ENCODE assay signal across 1 cellular context in genomic region chr11:353315-353857, GRCh38.
TF ChIP-seq lines count a peak whose summit lies in the region.

No MANE protein-coding gene starts in this region.

TF ChIP-seq in HepG2, 621 proteins besides CTCF, POLR2A, EP300 and RAD21 (continued from another document and continues in another):
- TF ChIP-seq KIAA2018 (CRISPR knock-in tag; IDR thresholded peaks at IDR 0.05; ENCODE audit: borderline replicate concordance) (no peak), ZBED4 (CRISPR knock-in tag; IDR thresholded peaks at IDR 0.05; ENCODE audit: borderline replicate concordance) (peak; percentile 57), ZNF7 (CRISPR knock-in tag; IDR thresholded peaks at IDR 0.05) (no peak), ZNF652 (CRISPR knock-in tag; IDR thresholded peaks at IDR 0.05; ENCODE audit: borderline replicate concordance, low read depth) (peak; percentile 47; the same call in 1 of the 2 replicates), CSRNP2 (CRISPR knock-in tag; conservative IDR thresholded peaks at IDR 0.05; ENCODE audit: low read depth) (no peak), CC2D1A (CRISPR knock-in tag; IDR thresholded peaks at IDR 0.05) (no peak), ZNF34 (CRISPR knock-in tag; IDR thresholded peaks at IDR 0.05; ENCODE audit: borderline replicate concordance) (no peak), ZNF329 (CRISPR knock-in tag; IDR thresholded peaks at IDR 0.05; ENCODE audit: low read depth) (no peak), ATF6 (CRISPR knock-in tag; conservative IDR thresholded peaks at IDR 0.05) (no peak), GATAD2A (CRISPR knock-in tag; IDR thresholded peaks at IDR 0.05) (peak; percentile 83), SRSF1 (optimal IDR thresholded peaks at IDR 0.05; ENCODE audit: low read depth, low read length) (no peak), RNF219 (CRISPR knock-in tag; IDR thresholded peaks at IDR 0.05) (no peak), ZNF576 (CRISPR knock-in tag; IDR thresholded peaks at IDR 0.05) (no peak), ZNF720 (CRISPR knock-in tag; IDR thresholded peaks at IDR 0.05) (no peak), FOXM1 (CRISPR knock-in tag; IDR thresholded peaks at IDR 0.05) (no peak), ZNF687 (CRISPR knock-in tag; IDR thresholded peaks at IDR 0.05) (peak; percentile 94), CEBPB (IDR thresholded peaks at IDR 0.05; ENCODE audit: borderline replicate concordance, low read depth, low read length) (no peak), ZNF704 (CRISPR knock-in tag; IDR thresholded peaks at IDR 0.05; ENCODE audit: borderline replicate concordance) (no peak), ZZZ3 (CRISPR knock-in tag; IDR thresholded peaks at IDR 0.05; ENCODE audit: borderline replicate concordance) (no peak), SP4 (CRISPR knock-in tag; IDR thresholded peaks at IDR 0.05) (peak; percentile 60), AHR (CRISPR knock-in tag; IDR thresholded peaks at IDR 0.05) (0 out of 2 replicates have a peak, but pooled peaks have one; percentile 60), TRIM24 (CRISPR knock-in tag; IDR thresholded peaks at IDR 0.05) (no peak), MTA1 (CRISPR knock-in tag; IDR thresholded peaks at IDR 0.05; ENCODE audit: borderline replicate concordance) (0 out of 2 replicates have a peak, but pooled peaks have one; percentile 27), ZNF296 (CRISPR knock-in tag; conservative IDR thresholded peaks at IDR 0.05) (no peak), RARG (CRISPR knock-in tag; IDR thresholded peaks at IDR 0.05; ENCODE audit: low read depth) (no peak), SMYD3 (CRISPR knock-in tag; IDR thresholded peaks at IDR 0.05) (no peak), ZNF558 (CRISPR knock-in tag; IDR thresholded peaks at IDR 0.05; ENCODE audit: borderline replicate concordance) (no peak), HCFC1 (IDR thresholded peaks at IDR 0.05; ENCODE audit: low read depth, low read length) (no peak), NR2F2 (IDR thresholded peaks at IDR 0.05; ENCODE audit: borderline replicate concordance, low read depth) (no peak)
